8 cellular contexts compared by ENCODE assay signal in genomic region chr7:72827839-72828591, GRCh38. TPM values are rescaled to one million over a fixed set of nuclear protein-coding genes. Genes with fewer than 3 reads are reported as not detected.
DNase-seq lines count a peak whose midpoint lies in the region; ATAC-seq and TF ChIP-seq lines count a peak whose summit lies in the region.
"Not testable (repeated sequence)": the region's sequence is repeated elsewhere in the genome, so short reads cannot be mapped to it uniquely, and the experiment has no call there.

Gene TYW1B (minus strand): TSS chr7:72828200. CDS start chr7:72828075, 125 bp downstream.

- H3K36me3 ChIP-seq in PC-9 (ENCODE audit: low read depth): 0 out of 2 replicates have a peak, but pooled peaks cover 14% of the 10 kb centered on the region

- ATAC-seq in GM21723 (IDR thresholded peaks at IDR 0.05; ENCODE audit: unreplicated experiment): peak; percentile 86
- peak; percentile 92 to 93 for ATAC-seq in activated T-cell treated with anti-CD3 and anti-CD28 coated beads, Interleukin-2, amount 50 U/mL, for 4 hours

- H3K4me3 ChIP-seq in PC-9: peak within 1 kb of the TSS; percentile 67

- peak within 1 kb of the TSS; percentile 91 for H3K4me3 Mint-ChIP-seq in activated T-cell treated with anti-CD3 and anti-CD28 coated beads, Interleukin-2, amount 50 U/mL, for 4 hours

- intact Hi-C loops in PC-9 (cut with micrococcal nuclease; ENCODE audit: unreplicated experiment): loop anchor here (5.0 to 10.0 kb wide), 2 partner anchors 94 to 607 kb away; partner anchors contain the start of gene FZD9

- not testable (repeated sequence) for H3K9me3 Mint-ChIP-seq in activated T-cell treated with anti-CD3 and anti-CD28 coated beads, Interleukin-2, amount 50 U/mL, for 4 hours

- H4K20me1 ChIP-seq in PC-9 (ENCODE audit: insufficient read depth): peaks cover 13% of the 10 kb centered on the region

- peak within 1 kb of the TSS; percentile 92 for H3K4me2 ChIP-seq in PC-9

- TF ChIP-seq CTCF in PC-9 (conservative IDR thresholded peaks at IDR 0.05): not testable (repeated sequence)

- BruUV-seq in PC-9 (replicated peaks; lab: Mats Ljungman, UMichigan): TSS peak; percentile 35

- peaks cover 37% of the 10 kb centered on the region for H3K79me2 ChIP-seq in PC-9 (ENCODE audit: low read depth)

- in situ Hi-C loops in KBM-7 (cut with MboI; ENCODE audit: low pct_unique_long_range_greater_than_20kb, low sequenced_read_pairs): not testable (repeated sequence)

- peak within 1 kb of the TSS; percentile 98 for H2AFZ ChIP-seq in PC-9

- TF ChIP-seq POLR2A in erythroblast (IDR thresholded peaks at IDR 0.05; ENCODE audit: low read length): peak; percentile 89

- not testable (repeated sequence) for H3K9me3 ChIP-seq in PC-9 (ENCODE audit: insufficient read depth, low read depth)

- CTCF ChIA-PET in PC-9 (lab: Charles Lee): interaction anchor here (0.6 to 0.8 kb wide), 2 partner anchors 27 to 87 kb away, joined by 3 to 6 read pairs; no protein-coding TSS in a partner anchor

- not testable (repeated sequence) for H3K27me3 ChIP-seq in PC-9 (ENCODE audit: insufficient read depth, low read depth)

- H3K9me2 ChIP-seq in PC-9 (ENCODE audit: insufficient read depth): not testable (repeated sequence)

- H3F3A ChIP-seq in PC-9 (ENCODE audit: insufficient read depth, low read depth): peaks cover 12% of the 10 kb centered on the region; the same call in 1 of the 2 replicates

- H3K36me3 Mint-ChIP-seq in activated T-cell treated with anti-CD3 and anti-CD28 coated beads, Interleukin-2, amount 50 U/mL, for 4 hours (ENCODE audit: insufficient read depth): peaks cover 11% of the 10 kb centered on the region

- peak within 1 kb of the TSS; percentile 52 for H3K27ac ChIP-seq in PC-9

- peaks cover 23% of the 10 kb centered on the region for H3K4me1 Mint-ChIP-seq in activated T-cell treated with anti-CD3 and anti-CD28 coated beads, Interleukin-2, amount 50 U/mL, for 4 hours (ENCODE audit: low read depth)

- peaks cover 12% of the 10 kb centered on the region for H3K4me1 ChIP-seq in PC-9 (replicated peaks; ENCODE audit: insufficient read depth)

- DNase-seq in DMS53 treated with DMSO at 0.1 percent for 48 hours (lab: John Stamatoyannopoulos, UW; ENCODE audit: unreplicated experiment) (peak; percentile 97), KBM-7 (peak; percentile 100), PC-9 (peak; percentile 94 to 99), erythroblast (lab: John Stamatoyannopoulos, UW) (peak; percentile 98 to 99), mucosa of gallbladder (ENCODE audit: low spot score) (peak; percentile 99)
- DNase-seq in activated T-cell treated with anti-CD3 and anti-CD28 coated beads, Interleukin-2, amount 50 U/mL, for 4 hours: peak; percentile 96
- peak; percentile 91 for DNase-seq in stimulated activated CD8-positive, alpha-beta memory T cell treated with anti-CD3 and anti-CD28 coated beads, Interleukin-4, amount 100 ng/mL, for 24 hours (ENCODE audit: low read depth)

- H3K27me3 Mint-ChIP-seq in activated T-cell treated with anti-CD3 and anti-CD28 coated beads, Interleukin-2, amount 50 U/mL, for 4 hours (ENCODE audit: low read depth): not testable (repeated sequence)

- POLR2A ChIA-PET in PC-9 (lab: Charles Lee; ENCODE audit: unreplicated experiment): not testable (repeated sequence)

RNA-seq across cellular contexts. Expression of gene TYW1B, which starts in this region (rescaled TPM):
- 2.2 and 3.0 TPM in 2 replicates for total RNA-seq in PC-9 (2021)
- 1 to 10 TPM; 2.3 to 6.2 (median 3.2) TPM for total RNA-seq in activated T-cell treated with anti-CD3 and anti-CD28 coated beads, Interleukin-2, amount 50 U/mL, for 4 hours
- total RNA-seq in mucosa of gallbladder: 11.0 TPM

Comparison
In these comparisons a context has a peak if more than half of its experiments do, and no peak if none do; other contexts are left out.
1. Peak in every context shown above with its lines: DNase-seq, ATAC-seq, H3K4me3 ChIP-seq and H3K27ac ChIP-seq.